14 cellular contexts compared by ENCODE assay signal in genomic region chr16:55372792-55373488, GRCh38. TPM values are rescaled to one million over a fixed set of nuclear protein-coding genes. Genes with fewer than 3 reads are reported as not detected.
"Had no signal": no experiment of that assay in that cellular context is flagged by ENCODE, and none has a peak within 500 bp of the region (broad histone marks: within the 10 kb centered on the region; RNA-seq: fewer than 3 reads in every experiment).

No MANE protein-coding gene starts in this region.

- H3K4me3 Mint-ChIP-seq: nephron; stimulated activated effector memory CD8-positive, alpha-beta T cell treated with anti-CD3 and anti-CD28 coated beads, Interleukin-12 subunit alpha, Interleukin-12 subunit beta, amount 100 ng/mL, for 72 hours; T-helper 17 cell; type B pancreatic cell had no signal

- H3K9me3 Mint-ChIP-seq: nephron; stimulated activated effector memory CD8-positive, alpha-beta T cell treated with anti-CD3 and anti-CD28 coated beads, Interleukin-12 subunit alpha, Interleukin-12 subunit beta, amount 100 ng/mL, for 72 hours; type B pancreatic cell had no signal

- H3K27ac Mint-ChIP-seq: nephron; stimulated activated effector memory CD8-positive, alpha-beta T cell treated with anti-CD3 and anti-CD28 coated beads, Interleukin-12 subunit alpha, Interleukin-12 subunit beta, amount 100 ng/mL, for 72 hours; T-helper 17 cell; type B pancreatic cell had no signal

- ATAC-seq: body of pancreas; esophagus mucosa; stimulated activated effector memory CD8-positive, alpha-beta T cell treated with anti-CD3 and anti-CD28 coated beads, Interleukin-12 subunit alpha, Interleukin-12 subunit beta, amount 100 ng/mL, for 72 hours; T-helper 17 cell had no signal

- H3K9me3 ChIP-seq: body of pancreas had no signal

- H3K4me1 ChIP-seq: body of pancreas had no signal

- H3K27me3 ChIP-seq: body of pancreas had no signal

- DNase-seq: activated CD4-positive, alpha-beta T cell treated with anti-CD3 and anti-CD28 coated beads, Interleukin-2, amount 50 U/mL, for 1 hour; activated CD4-positive, CD25-positive, alpha-beta regulatory T cell; activated naive CD4-positive, alpha-beta T cell treated with anti-CD3 and anti-CD28 coated beads, Interleukin-2, amount 50 U/mL, for 16 hours; body of pancreas; cerebellar nuclear complex; glutamatergic neuron; T-helper 17 cell had no signal

- H3K27ac ChIP-seq: body of pancreas had no signal

- H3K4me3 ChIP-seq: body of pancreas, smooth muscle cell had no signal

- H3K36me3 Mint-ChIP-seq: stimulated activated effector memory CD8-positive, alpha-beta T cell treated with anti-CD3 and anti-CD28 coated beads, Interleukin-12 subunit alpha, Interleukin-12 subunit beta, amount 100 ng/mL, for 72 hours; type B pancreatic cell had no signal

RNA-seq across cellular contexts. Expression of gene IRX6, which starts 48.9 kb away (rescaled TPM):
- total RNA-seq: dermis microvascular lymphatic vessel endothelial cell, fibroblast of villous mesenchyme, smooth muscle cell, T-helper 17 cell had no signal
- polyA plus RNA-seq: smooth muscle cell had no signal
